ENCODE assay signal across 1 cellular context in genomic region chr17:82103588-82104451, GRCh38.
TF ChIP-seq lines count a peak whose summit lies in the region.

No MANE protein-coding gene starts in this region.

TF ChIP-seq in HepG2, 621 proteins besides CTCF, POLR2A, EP300 and RAD21 (continued from another document and continues in another):
- peak; percentile 38; the same call in 1 of the 2 replicates for TF ChIP-seq HNF4G (IDR thresholded peaks at IDR 0.05; ENCODE audit: borderline replicate concordance, low read depth, low read length)
- peak; percentile 74 for TF ChIP-seq HNF4G (CRISPR knock-in tag; IDR thresholded peaks at IDR 0.05; ENCODE audit: borderline replicate concordance, low read depth)
- no peak for TF ChIP-seq RARG (CRISPR knock-in tag; IDR thresholded peaks at IDR 0.05; ENCODE audit: low read depth)
- TF ChIP-seq ADNP (CRISPR knock-in tag; IDR thresholded peaks at IDR 0.05), result no peak
- no peak; the same call in 1 of the 2 replicates for TF ChIP-seq ZSCAN30 (CRISPR knock-in tag; IDR thresholded peaks at IDR 0.05)
- TF ChIP-seq PRDM4 (CRISPR knock-in tag; IDR thresholded peaks at IDR 0.05; ENCODE audit: borderline replicate concordance), result no peak
- no peak for TF ChIP-seq CCAR2 (optimal IDR thresholded peaks at IDR 0.05; ENCODE audit: low read depth, low read length)
- TF ChIP-seq BRF2 (CRISPR knock-in tag; IDR thresholded peaks at IDR 0.05), result no peak; the same call in 1 of the 2 replicates
- no peak for TF ChIP-seq RFX3 (CRISPR knock-in tag; IDR thresholded peaks at IDR 0.05)
- peak; percentile 63 for TF ChIP-seq GABPB1 (CRISPR knock-in tag; IDR thresholded peaks at IDR 0.05)
- peak; percentile 96 for TF ChIP-seq SP5 (CRISPR knock-in tag; IDR thresholded peaks at IDR 0.05; ENCODE audit: borderline replicate concordance, low read depth)
- no peak for TF ChIP-seq ZNF512B (CRISPR knock-in tag; IDR thresholded peaks at IDR 0.05; ENCODE audit: borderline replicate concordance)
- TF ChIP-seq REST (IDR thresholded peaks at IDR 0.05; ENCODE audit: borderline replicate concordance in 1 of 2, low read depth in 1 of 2, low read length in 2 of 2), result no peak; a peak in 1 of 4 replicates
- TF ChIP-seq ZNF766 (CRISPR knock-in tag; IDR thresholded peaks at IDR 0.05; ENCODE audit: borderline replicate concordance), result no peak
- TF ChIP-seq RCOR2 (CRISPR knock-in tag; IDR thresholded peaks at IDR 0.05), result no peak; the same call in 1 of the 2 replicates
- peak; percentile 52; the same call in 1 of the 2 replicates for TF ChIP-seq ELF1 (CRISPR knock-in tag; IDR thresholded peaks at IDR 0.05)
- TF ChIP-seq CBFB (CRISPR knock-in tag; IDR thresholded peaks at IDR 0.05), result 0 out of 2 replicates have a peak, but pooled peaks have one; percentile 65
- no peak for TF ChIP-seq ZNF550 (CRISPR knock-in tag; IDR thresholded peaks at IDR 0.05; ENCODE audit: borderline replicate concordance)
- peak; percentile 73 for TF ChIP-seq ZNF770 (CRISPR knock-in tag; IDR thresholded peaks at IDR 0.05)
- TF ChIP-seq MAZ (IDR thresholded peaks at IDR 0.05; ENCODE audit: borderline replicate concordance, low read depth, low read length), result 0 out of 2 replicates have a peak, but pooled peaks have one; percentile 11
- TF ChIP-seq MAZ (CRISPR knock-in tag; IDR thresholded peaks at IDR 0.05; ENCODE audit: low read depth), result peak; percentile 87
- peak; percentile 92; the same call in 1 of the 2 replicates for TF ChIP-seq RNF219 (CRISPR knock-in tag; IDR thresholded peaks at IDR 0.05)
- no peak for TF ChIP-seq ARHGAP35 (CRISPR knock-in tag; IDR thresholded peaks at IDR 0.05; ENCODE audit: borderline replicate concordance)
- TF ChIP-seq RXRB (CRISPR knock-in tag; IDR thresholded peaks at IDR 0.05; ENCODE audit: borderline replicate concordance), result peak; percentile 93
- TF ChIP-seq ZNF543 (CRISPR knock-in tag; IDR thresholded peaks at IDR 0.05), result peak; percentile 52; the same call in 1 of the 2 replicates
- TF ChIP-seq KDM5B (CRISPR knock-in tag; IDR thresholded peaks at IDR 0.05; ENCODE audit: borderline replicate concordance), result peak; percentile 88
- TF ChIP-seq MLLT10 (CRISPR knock-in tag; IDR thresholded peaks at IDR 0.05), result no peak
- TF ChIP-seq ZNF251 (CRISPR knock-in tag; IDR thresholded peaks at IDR 0.05), result no peak
- no peak for TF ChIP-seq ZNF333 (CRISPR knock-in tag; IDR thresholded peaks at IDR 0.05; ENCODE audit: borderline replicate concordance)
- no peak for TF ChIP-seq ZNF484 (CRISPR knock-in tag; IDR thresholded peaks at IDR 0.05; ENCODE audit: borderline replicate concordance, low read depth)
- no peak for TF ChIP-seq CHD4 (IDR thresholded peaks at IDR 0.05; ENCODE audit: borderline replicate concordance, low read length)
- peak; percentile 36; the same call in 1 of the 2 replicates for TF ChIP-seq ZNF143 (CRISPR knock-in tag; IDR thresholded peaks at IDR 0.05)
- peak; percentile 16; the same call in 1 of the 2 replicates for TF ChIP-seq SIN3B (IDR thresholded peaks at IDR 0.05; ENCODE audit: low read length)
- TF ChIP-seq ZSCAN22 (CRISPR knock-in tag; IDR thresholded peaks at IDR 0.05), result no peak
- TF ChIP-seq BCLAF1 (IDR thresholded peaks at IDR 0.05), result no peak
- peak; percentile 92; the same call in 1 of the 2 replicates for TF ChIP-seq ZNF878 (CRISPR knock-in tag; IDR thresholded peaks at IDR 0.05)
- TF ChIP-seq ZNF713 (CRISPR knock-in tag; IDR thresholded peaks at IDR 0.05), result no peak
- peak; percentile 95 for TF ChIP-seq ZNF446 (CRISPR knock-in tag; IDR thresholded peaks at IDR 0.05)
- peak; percentile 77 for TF ChIP-seq POLR2G (IDR thresholded peaks at IDR 0.05; ENCODE audit: low read depth, low read length)
- peak; percentile 96 for TF ChIP-seq AKAP8 (CRISPR knock-in tag; IDR thresholded peaks at IDR 0.05)
- no peak for TF ChIP-seq EHMT2 (IDR thresholded peaks at IDR 0.05; ENCODE audit: borderline replicate concordance, low read depth, low read length)
- no peak for TF ChIP-seq SETDB1 (CRISPR knock-in tag; IDR thresholded peaks at IDR 0.05; ENCODE audit: borderline replicate concordance)
- TF ChIP-seq TBP (CRISPR knock-in tag; IDR thresholded peaks at IDR 0.05), result no peak; the same call in 1 of the 2 replicates
- TF ChIP-seq ZNF503 (CRISPR knock-in tag; IDR thresholded peaks at IDR 0.05), result peak; percentile 55; the same call in 1 of the 2 replicates
